In the genomic region with DNA sequence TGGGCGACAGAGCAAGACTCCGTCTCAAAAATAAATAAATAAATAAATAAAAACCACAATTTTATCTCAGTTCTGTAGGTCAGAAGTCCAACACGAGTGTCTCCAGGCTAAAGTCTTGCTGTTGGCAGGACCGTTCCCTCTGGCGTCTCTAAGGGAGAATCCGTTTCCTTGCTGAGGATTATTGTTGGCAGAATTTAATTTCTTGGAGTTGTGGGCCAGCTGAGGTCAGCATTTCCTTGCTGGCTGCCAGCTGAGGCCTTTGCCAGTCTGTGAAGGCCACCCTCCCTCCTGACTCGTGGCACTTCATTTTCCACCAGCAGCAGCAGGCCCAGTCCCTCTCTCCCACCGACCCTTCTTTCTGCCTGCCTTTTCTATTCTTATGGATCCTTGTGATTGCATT, we compare ENCODE assay signal across 17 cellular contexts. TPM values are rescaled to one million over a fixed set of nuclear protein-coding genes. Genes with fewer than 3 reads are reported as not detected.
DNase-seq lines count a peak whose midpoint lies in the region; ATAC-seq and TF ChIP-seq lines count a peak whose summit lies in the region.
"Had no signal": no experiment of that assay in that cellular context is flagged by ENCODE, and none has a peak within 500 bp of the region (broad histone marks: within the 10 kb centered on the region; RNA-seq: fewer than 3 reads in every experiment).

No MANE protein-coding gene starts in this region.

- H3K4me1 ChIP-seq in right cardiac atrium (ENCODE audit: control insufficient read depth, insufficient read depth, low read length): no peaks in the 10 kb centered on the region
- peaks cover 0 to 25% (median 21%) of the 10 kb centered on the region in 5 donors for H3K4me1 ChIP-seq in subcutaneous abdominal adipose tissue (ENCODE audit: control insufficient read depth in 5 of 5, insufficient read depth in 5 of 5, low read length in 5 of 5)

- no peak overlapping the region for H3K4me3 Mint-ChIP-seq in activated naive CD4-positive, alpha-beta T cell treated with anti-CD3 and anti-CD28 coated beads, Interleukin-2, amount 50 U/mL, for 24 hours
- no peak overlapping the region for H3K4me3 Mint-ChIP-seq in activated naive CD8-positive, alpha-beta T cell treated with anti-CD3 and anti-CD28 coated beads, Interleukin-2, amount 50 U/mL, for 24 hours
- H3K4me3 Mint-ChIP-seq in natural killer cell: no peak overlapping the region
- H3K4me3 Mint-ChIP-seq: brain, H9 had no signal

- no peak overlapping the region for H3K4me3 ChIP-seq in right cardiac atrium (ENCODE audit: low read length)
- no peak overlapping the region for H3K4me3 ChIP-seq in subcutaneous abdominal adipose tissue (ENCODE audit: low read depth in 1 of 5, low read length in 5 of 5)

- H3K36me3 ChIP-seq in subcutaneous abdominal adipose tissue (ENCODE audit: control insufficient read depth in 5 of 5, insufficient read depth in 5 of 5, low read length in 5 of 5): peaks cover 24 to 89% (median 67%) of the 10 kb centered on the region in 5 donors

- no peak for ATAC-seq in activated naive CD8-positive, alpha-beta T cell treated with anti-CD3 and anti-CD28 coated beads, Interleukin-2, amount 50 U/mL, for 24 hours
- peak; percentile 47 to 73 for ATAC-seq in right cardiac atrium
- no peak for ATAC-seq in natural killer cell
- ATAC-seq in stimulated activated naive CD8-positive, alpha-beta T cell treated with anti-CD3 and anti-CD28 coated beads, Interleukin-15, Interleukin-2, amounts not matched to agents 100 U/mL and 50 U/mL, for 24 hours: no peak

- intact Hi-C loops in right cardiac atrium (cut with DNase I): no loop called here
- intact Hi-C loops in natural killer cell (cut with micrococcal nuclease): no loop called here

- H3K36me3 Mint-ChIP-seq in activated naive CD4-positive, alpha-beta T cell treated with anti-CD3 and anti-CD28 coated beads, Interleukin-2, amount 50 U/mL, for 24 hours: peaks cover 7% of the 10 kb centered on the region
- peaks cover 57% of the 10 kb centered on the region for H3K36me3 Mint-ChIP-seq in activated naive CD8-positive, alpha-beta T cell treated with anti-CD3 and anti-CD28 coated beads, Interleukin-2, amount 50 U/mL, for 24 hours (ENCODE audit: low read depth)
- H3K36me3 Mint-ChIP-seq in natural killer cell: peaks cover 16% of the 10 kb centered on the region

- WGBS in right cardiac atrium: 44% methylated on average over 8 of the region's 8 CpGs

- no peak overlapping the region for H3K9ac ChIP-seq in subcutaneous abdominal adipose tissue (ENCODE audit: low read length in 5 of 5)

- H3K9me3 Mint-ChIP-seq in activated naive CD4-positive, alpha-beta T cell treated with anti-CD3 and anti-CD28 coated beads, Interleukin-2, amount 50 U/mL, for 24 hours: no peaks in the 10 kb centered on the region
- no peaks in the 10 kb centered on the region for H3K9me3 Mint-ChIP-seq in activated naive CD8-positive, alpha-beta T cell treated with anti-CD3 and anti-CD28 coated beads, Interleukin-2, amount 50 U/mL, for 24 hours
- no peaks in the 10 kb centered on the region for H3K9me3 Mint-ChIP-seq in natural killer cell
- H3K9me3 Mint-ChIP-seq: brain, H9 had no signal

- H3K27ac Mint-ChIP-seq in activated naive CD4-positive, alpha-beta T cell treated with anti-CD3 and anti-CD28 coated beads, Interleukin-2, amount 50 U/mL, for 24 hours: peak overlapping the region; percentile 32
- H3K27ac Mint-ChIP-seq in activated naive CD8-positive, alpha-beta T cell treated with anti-CD3 and anti-CD28 coated beads, Interleukin-2, amount 50 U/mL, for 24 hours: peak overlapping the region; percentile 42
- H3K27ac Mint-ChIP-seq in natural killer cell: peak overlapping the region in 1 of 2 donors; percentile 66

- no peak for TF ChIP-seq CTCF in natural killer cell (IDR thresholded peaks at IDR 0.05)

- CTCF ChIA-PET in HEK293T (lab: Yijun Ruan, JAX): no interaction called here

- H3K4me1 Mint-ChIP-seq in activated naive CD4-positive, alpha-beta T cell treated with anti-CD3 and anti-CD28 coated beads, Interleukin-2, amount 50 U/mL, for 24 hours: peaks cover 19% of the 10 kb centered on the region
- peaks cover 18% of the 10 kb centered on the region for H3K4me1 Mint-ChIP-seq in activated naive CD8-positive, alpha-beta T cell treated with anti-CD3 and anti-CD28 coated beads, Interleukin-2, amount 50 U/mL, for 24 hours
- peaks cover 0 to 7% of the 10 kb centered on the region in 2 donors for H3K4me1 Mint-ChIP-seq in natural killer cell
- H3K4me1 Mint-ChIP-seq: brain, H9 had no signal

- no peak for DNase-seq in activated naive CD4-positive, alpha-beta T cell treated with anti-CD3 and anti-CD28 coated beads, Interleukin-2, amount 50 U/mL, for 16 hours
- DNase-seq in activated naive CD8-positive, alpha-beta T cell treated with anti-CD3 and anti-CD28 coated beads, Interleukin-2, amount 50 U/mL, for 24 hours: no peak
- peak in 1 of 3 donors; percentile 74 for DNase-seq in right cardiac atrium
- DNase-seq in natural killer cell: no peak
- no peak for DNase-seq in stimulated activated naive CD8-positive, alpha-beta T cell treated with anti-CD3 and anti-CD28 coated beads, Interleukin-15, Interleukin-2, amounts not matched to agents 100 U/mL and 50 U/mL, for 24 hours
- no peak for DNase-seq in HEK293T (ENCODE audit: extremely low spot score)
- DNase-seq: glutamatergic neuron; NCI-H2029 treated with DMSO at 0.1 percent for 48 hours; NCI-H526; SHP77 treated with DMSO at 0.1 percent for 48 hours; stimulated activated CD4-positive, alpha-beta T cell treated with anti-CD3 and anti-CD28 coated beads, Interleukin-4, amount 100 ng/mL, for 1 hour; T-helper 1 cell had no signal

- POLR2A ChIA-PET in HEK293T (lab: Yijun Ruan, JAX): no interaction called here

- H3K27me3 Mint-ChIP-seq in activated naive CD4-positive, alpha-beta T cell treated with anti-CD3 and anti-CD28 coated beads, Interleukin-2, amount 50 U/mL, for 24 hours: no peaks in the 10 kb centered on the region
- H3K27me3 Mint-ChIP-seq in activated naive CD8-positive, alpha-beta T cell treated with anti-CD3 and anti-CD28 coated beads, Interleukin-2, amount 50 U/mL, for 24 hours: no peaks in the 10 kb centered on the region
- H3K27me3 Mint-ChIP-seq in natural killer cell (ENCODE audit: low read depth in 2 of 2): no peaks in the 10 kb centered on the region
- H3K27me3 Mint-ChIP-seq: brain had no signal

- H3K27ac ChIP-seq in right cardiac atrium (ENCODE audit: low read length): no peak overlapping the region
- H3K27ac ChIP-seq in subcutaneous abdominal adipose tissue (ENCODE audit: low read depth, low read length): peak overlapping the region; percentile 30
- H3K27ac ChIP-seq: VCaP had no signal

- no peaks in the 10 kb centered on the region for H3K9me3 ChIP-seq in right cardiac atrium (ENCODE audit: control insufficient read depth, low read length)
- H3K9me3 ChIP-seq in subcutaneous abdominal adipose tissue (ENCODE audit: control insufficient read depth in 5 of 5, low read length in 5 of 5): no peaks in the 10 kb centered on the region

- H3K27me3 ChIP-seq in right cardiac atrium (ENCODE audit: control insufficient read depth, insufficient read depth) (no peaks in the 10 kb centered on the region), subcutaneous abdominal adipose tissue (ENCODE audit: control insufficient read depth in 5 of 5, insufficient read depth in 4 of 5, low read length in 5 of 5) (no peaks in the 10 kb centered on the region)

TF ChIP-seq in HEK293T, 16 proteins besides CTCF, POLR2A, EP300 and RAD21:
- TF ChIP-seq ARNT (IDR thresholded peaks at IDR 0.05) (no peak), SUZ12 (IDR thresholded peaks at IDR 0.05) (no peak), TARDBP (IDR thresholded peaks at IDR 0.05) (no peak), LEF1 (IDR thresholded peaks at IDR 0.05; ENCODE audit: borderline replicate concordance) (no peak), FOXM1 (IDR thresholded peaks at IDR 0.05; ENCODE audit: borderline replicate concordance) (no peak), HDGF (IDR thresholded peaks at IDR 0.05; ENCODE audit: borderline replicate concordance) (no peak), CTBP1 (IDR thresholded peaks at IDR 0.05; ENCODE audit: borderline replicate concordance) (no peak), L3MBTL2 (conservative IDR thresholded peaks at IDR 0.05) (no peak), BHLHE40 (IDR thresholded peaks at IDR 0.05; ENCODE audit: borderline replicate concordance) (no peak)

RNA-seq across cellular contexts. Expression of gene PSMC1, which starts 17.2 kb away (rescaled TPM):
- total RNA-seq in right cardiac atrium (100 to 1,000 TPM in 3 of 4 donors, 10 to 100 TPM in 1; 89.9 to 127 (median 118) TPM), natural killer cell (10 to 100 TPM; 84.1 to 97.1 (median 93.1) TPM)
- polyA plus RNA-seq in right cardiac atrium: 201 TPM

RNA-seq across cellular contexts. Expression of gene NRDE2, which starts 58.2 kb away (rescaled TPM):
- total RNA-seq in right cardiac atrium (10 to 100 TPM; 10.9 to 15.3 (median 12.4) TPM), natural killer cell (10 to 100 TPM; 32.6 to 46.3 (median 40.7) TPM)
- polyA plus RNA-seq in right cardiac atrium: 6.2 TPM

Comparison
In these comparisons a context has a peak if more than half of its experiments do, and no peak if none do; other contexts are left out.
1. ATAC-seq: peak in right cardiac atrium (2 of 2); none in activated naive CD8-positive, alpha-beta T cell treated with anti-CD3 and anti-CD28 coated beads, Interleukin-2, amount 50 U/mL, for 24 hours (single experiment), natural killer cell (0 of 3) and stimulated activated naive CD8-positive, alpha-beta T cell treated with anti-CD3 and anti-CD28 coated beads, Interleukin-15, Interleukin-2, amounts not matched to agents 100 U/mL and 50 U/mL, for 24 hours (single experiment).